13 cellular contexts compared by ENCODE assay signal in genomic region chr5:149938791-149939358, GRCh38. TPM values are rescaled to one million over a fixed set of nuclear protein-coding genes. Genes with fewer than 3 reads are reported as not detected.
DNase-seq lines count a peak whose midpoint lies in the region; ATAC-seq and TF ChIP-seq lines count a peak whose summit lies in the region.
"Had no signal": no experiment of that assay in that cellular context is flagged by ENCODE, and none has a peak within 500 bp of the region (broad histone marks: within the 10 kb centered on the region; RNA-seq: fewer than 3 reads in every experiment).

No MANE protein-coding gene starts in this region.

- H3K36me3 ChIP-seq in RWPE2 (ENCODE audit: low read depth) (no peaks in the 10 kb centered on the region), esophagus squamous epithelium (no peaks in the 10 kb centered on the region)
- H3K36me3 ChIP-seq: tibial nerve had no signal

- no peaks in the 10 kb centered on the region for H3K36me3 Mint-ChIP-seq in stimulated activated effector memory CD8-positive, alpha-beta T cell treated with anti-CD3 and anti-CD28 coated beads, Interleukin-12 subunit alpha, Interleukin-12 subunit beta, amount 100 ng/mL, for 72 hours
- H3K36me3 Mint-ChIP-seq in stimulated activated naive B cell treated with anti-CD40 and anti-IgM and Interleukin-4, amounts not matched to agents 10 μg/mL and 1 μg/mL and 100 μg/mL, for 72 hours, result no peaks in the 10 kb centered on the region

- ATAC-seq in RWPE2 (ENCODE audit: low read depth), result peak; percentile 88
- peak; percentile 66 for ATAC-seq in stimulated activated effector memory CD8-positive, alpha-beta T cell treated with anti-CD3 and anti-CD28 coated beads, Interleukin-12 subunit alpha, Interleukin-12 subunit beta, amount 100 ng/mL, for 72 hours
- ATAC-seq in stimulated activated naive B cell treated with anti-CD40 and anti-IgM and Interleukin-4, amounts not matched to agents 10 μg/mL and 1 μg/mL and 100 μg/mL, for 72 hours (replicated peaks), result no peak
- ATAC-seq: sciatic nerve had no signal

- peaks cover 5% of the 10 kb centered on the region for H3K4me1 Mint-ChIP-seq in stimulated activated effector memory CD8-positive, alpha-beta T cell treated with anti-CD3 and anti-CD28 coated beads, Interleukin-12 subunit alpha, Interleukin-12 subunit beta, amount 100 ng/mL, for 72 hours
- H3K4me1 Mint-ChIP-seq in stimulated activated naive B cell treated with anti-CD40 and anti-IgM and Interleukin-4, amounts not matched to agents 10 μg/mL and 1 μg/mL and 100 μg/mL, for 72 hours, result no peaks in the 10 kb centered on the region

- H3K27ac Mint-ChIP-seq in stimulated activated effector memory CD8-positive, alpha-beta T cell treated with anti-CD3 and anti-CD28 coated beads, Interleukin-12 subunit alpha, Interleukin-12 subunit beta, amount 100 ng/mL, for 72 hours, result no peak overlapping the region
- H3K27ac Mint-ChIP-seq in stimulated activated naive B cell treated with anti-CD40 and anti-IgM and Interleukin-4, amounts not matched to agents 10 μg/mL and 1 μg/mL and 100 μg/mL, for 72 hours, result no peak overlapping the region

- no peaks in the 10 kb centered on the region for H3K9me3 ChIP-seq in RWPE2 (ENCODE audit: severe bottlenecking)
- no peaks in the 10 kb centered on the region for H3K9me3 ChIP-seq in esophagus squamous epithelium
- H3K9me3 ChIP-seq: tibial nerve had no signal

- TF ChIP-seq CTCF in RWPE2 (IDR thresholded peaks at IDR 0.05; ENCODE audit: poor library complexity, severe bottlenecking) (no peak), esophagus squamous epithelium (IDR thresholded peaks at IDR 0.05) (no peak)

- intact Hi-C loops in esophagus squamous epithelium (cut with DNase I), result no loop called here

- H3K27me3 ChIP-seq in RWPE2 (ENCODE audit: insufficient read depth, poor library complexity, severe bottlenecking) (no peaks in the 10 kb centered on the region), esophagus squamous epithelium (no peaks in the 10 kb centered on the region)
- H3K27me3 ChIP-seq: tibial nerve had no signal

- DNase-seq in SIG-M5 treated with dmso at 0.1 percent for 504 hours (lab: John Stamatoyannopoulos, UW; ENCODE audit: unreplicated experiment) (peak; percentile 80), SIG-M5 (lab: John Stamatoyannopoulos, UW) (no peak), RWPE2 (ENCODE audit: low spot score) (peak; percentile 94), esophagus squamous epithelium (lab: John Stamatoyannopoulos, UW) (no peak), NCI-H2171 treated with DMSO at 0.1 percent for 48 hours (lab: John Stamatoyannopoulos, UW) (no peak), NCI-H510A (lab: John Stamatoyannopoulos, UW) (no peak)
- DNase-seq in stimulated activated effector memory CD8-positive, alpha-beta T cell treated with anti-CD3 and anti-CD28 coated beads, Interleukin-12 subunit alpha, Interleukin-12 subunit beta, amount 100 ng/mL, for 72 hours (ENCODE audit: low spot score in 2 of 2), result no peak
- DNase-seq in stimulated activated naive B cell treated with anti-CD40 and anti-IgM and Interleukin-4, amounts not matched to agents 10 μg/mL and 1 μg/mL and 100 μg/mL, for 72 hours, result no peak
- DNase-seq: NK-92 treated with Interleukin-12 subunit alpha and Interleukin-12 subunit beta, amount 100 ng/mL, for 24 hours had no signal

- H3K27ac ChIP-seq in RWPE2 (ENCODE audit: poor library complexity, severe bottlenecking) (peak overlapping the region; percentile 99), esophagus squamous epithelium (peak overlapping the region; percentile 36 to 86 (median 72))
- H3K27ac ChIP-seq: 22Rv1, tibial nerve had no signal

- H3K4me3 Mint-ChIP-seq in stimulated activated effector memory CD8-positive, alpha-beta T cell treated with anti-CD3 and anti-CD28 coated beads, Interleukin-12 subunit alpha, Interleukin-12 subunit beta, amount 100 ng/mL, for 72 hours, result no peak overlapping the region
- no peak overlapping the region for H3K4me3 Mint-ChIP-seq in stimulated activated naive B cell treated with anti-CD40 and anti-IgM and Interleukin-4, amounts not matched to agents 10 μg/mL and 1 μg/mL and 100 μg/mL, for 72 hours

- H3K9me3 Mint-ChIP-seq in stimulated activated effector memory CD8-positive, alpha-beta T cell treated with anti-CD3 and anti-CD28 coated beads, Interleukin-12 subunit alpha, Interleukin-12 subunit beta, amount 100 ng/mL, for 72 hours, result no peaks in the 10 kb centered on the region
- no peaks in the 10 kb centered on the region for H3K9me3 Mint-ChIP-seq in stimulated activated naive B cell treated with anti-CD40 and anti-IgM and Interleukin-4, amounts not matched to agents 10 μg/mL and 1 μg/mL and 100 μg/mL, for 72 hours

- WGBS in esophagus squamous epithelium, 2 donors, result 39 to 67% methylated on average over 4 of the region's 6 CpGs

- TF ChIP-seq POLR2A in esophagus squamous epithelium (IDR thresholded peaks at IDR 0.05), result no peak

- peaks cover 6 to 27% of the 10 kb centered on the region in 2 donors for H3K27me3 Mint-ChIP-seq in stimulated activated naive B cell treated with anti-CD40 and anti-IgM and Interleukin-4, amounts not matched to agents 10 μg/mL and 1 μg/mL and 100 μg/mL, for 72 hours

- peaks cover 72% of the 10 kb centered on the region for H3K4me1 ChIP-seq in RWPE2 (ENCODE audit: insufficient read depth, poor library complexity, severe bottlenecking)
- peaks cover 18 to 90% (median 35%) of the 10 kb centered on the region in 3 donors for H3K4me1 ChIP-seq in esophagus squamous epithelium

- H3K4me3 ChIP-seq in RWPE2 (ENCODE audit: severe bottlenecking), result no peak overlapping the region
- no peak overlapping the region for H3K4me3 ChIP-seq in esophagus squamous epithelium
- H3K4me3 ChIP-seq: tibial nerve had no signal

RNA-seq across cellular contexts. Expression of gene PDE6A, which starts 5.7 kb away (rescaled TPM):
- 1 to 10 TPM in 2 of 4 donors, under 1 TPM in 2; 0.04 to 3.8 (median 2.2) TPM for total RNA-seq in esophagus squamous epithelium
- total RNA-seq: glomerular endothelial cell, sciatic nerve had no signal

RNA-seq across cellular contexts. Expression of gene SLC26A2, which starts 21.7 kb away (rescaled TPM):
- 10 to 100 TPM in 3 of 4 donors, 1 to 10 TPM in 1; 6.3 to 46.3 (median 29.6) TPM for total RNA-seq in esophagus squamous epithelium

Comparison
In these comparisons a context has a peak if more than half of its experiments do, and no peak if none do; other contexts are left out.
1. DNase-seq: peak in SIG-M5 treated with dmso at 0.1 percent for 504 hours (single experiment) and RWPE2 (single experiment); none in SIG-M5 (single experiment), esophagus squamous epithelium (single experiment), stimulated activated effector memory CD8-positive, alpha-beta T cell treated with anti-CD3 and anti-CD28 coated beads, Interleukin-12 subunit alpha, Interleukin-12 subunit beta, amount 100 ng/mL, for 72 hours (0 of 2), NCI-H2171 treated with DMSO at 0.1 percent for 48 hours (single experiment), NCI-H510A (single experiment) and stimulated activated naive B cell treated with anti-CD40 and anti-IgM and Interleukin-4, amounts not matched to agents 10 μg/mL and 1 μg/mL and 100 μg/mL, for 72 hours (single experiment).
2. ATAC-seq: peak in RWPE2 (single experiment) and stimulated activated effector memory CD8-positive, alpha-beta T cell treated with anti-CD3 and anti-CD28 coated beads, Interleukin-12 subunit alpha, Interleukin-12 subunit beta, amount 100 ng/mL, for 72 hours (single experiment); none in stimulated activated naive B cell treated with anti-CD40 and anti-IgM and Interleukin-4, amounts not matched to agents 10 μg/mL and 1 μg/mL and 100 μg/mL, for 72 hours (0 of 2).